Comparison of ENCODE assay signal across 19 cellular contexts in genomic region chr19:6032827-6033226, GRCh38.
"Had no signal": no experiment of that assay in that cellular context is flagged by ENCODE, and none has a peak within 500 bp of the region (broad histone marks: within the 10 kb centered on the region; RNA-seq: fewer than 3 reads in every experiment).

No MANE protein-coding gene starts in this region.

- H3K27me3 ChIP-seq: gastrocnemius medialis, right lobe of liver, spleen had no signal

- H3K27ac ChIP-seq: gastrocnemius medialis, psoas muscle, right lobe of liver, spleen had no signal

- H3K4me3 ChIP-seq: gastrocnemius medialis, mucosa of descending colon, psoas muscle, right lobe of liver, spleen had no signal

- ATAC-seq: activated T-cell treated with anti-CD3 and anti-CD28 coated beads, Interleukin-2, amount 50 U/mL, for 4 hours; gastrocnemius medialis; mucosa of descending colon; naive thymus-derived CD8-positive, alpha-beta T cell; psoas muscle; right lobe of liver had no signal

- H3K9me3 Mint-ChIP-seq: activated T-cell treated with anti-CD3 and anti-CD28 coated beads, Interleukin-2, amount 50 U/mL, for 4 hours; naive thymus-derived CD8-positive, alpha-beta T cell had no signal

- H3K36me3 ChIP-seq: gastrocnemius medialis, right lobe of liver had no signal

- H3K27me3 Mint-ChIP-seq: activated naive CD8-positive, alpha-beta T cell treated with anti-CD3 and anti-CD28 coated beads, Interleukin-2, amount 10 ng/mL, durations not matched to agents 7 days and 5 days; naive thymus-derived CD8-positive, alpha-beta T cell had no signal

- DNase-seq: activated CD4-positive, alpha-beta T cell treated with anti-CD3 and anti-CD28 coated beads for 48 hours; activated gamma-delta T cell; activated naive CD8-positive, alpha-beta T cell treated with anti-CD3 and anti-CD28 coated beads, Interleukin-2, amount 10 ng/mL, durations not matched to agents 7 days and 5 days; activated T-cell treated with anti-CD3 and anti-CD28 coated beads, Interleukin-2, amount 50 U/mL, for 4 hours; anterior cingulate cortex; effector CD4-positive, alpha-beta T cell; gastrocnemius medialis; mammary epithelial cell; mucosa of descending colon; naive thymus-derived CD8-positive, alpha-beta T cell; occipital lobe; psoas muscle; spleen; stimulated activated CD4-positive, alpha-beta T cell treated with anti-CD3 and anti-CD28 coated beads, Interleukin-1b, Interleukin-23, amount 100 ng/mL, for 48 hours; stimulated activated naive CD4-positive, alpha-beta T cell; substantia nigra; T-helper 1 cell; trophoblast cell had no signal

- H3K4me1 ChIP-seq: gastrocnemius medialis, psoas muscle, right lobe of liver, spleen had no signal

- H3K4me3 Mint-ChIP-seq: activated naive CD8-positive, alpha-beta T cell treated with anti-CD3 and anti-CD28 coated beads, Interleukin-2, amount 10 ng/mL, durations not matched to agents 7 days and 5 days; activated T-cell treated with anti-CD3 and anti-CD28 coated beads, Interleukin-2, amount 50 U/mL, for 4 hours; naive thymus-derived CD8-positive, alpha-beta T cell had no signal

- H3K4me1 Mint-ChIP-seq: activated naive CD8-positive, alpha-beta T cell treated with anti-CD3 and anti-CD28 coated beads, Interleukin-2, amount 10 ng/mL, durations not matched to agents 7 days and 5 days; naive thymus-derived CD8-positive, alpha-beta T cell had no signal

- H3K27ac Mint-ChIP-seq: activated naive CD8-positive, alpha-beta T cell treated with anti-CD3 and anti-CD28 coated beads, Interleukin-2, amount 10 ng/mL, durations not matched to agents 7 days and 5 days; naive thymus-derived CD8-positive, alpha-beta T cell had no signal

- H3K9me3 ChIP-seq: gastrocnemius medialis, mucosa of descending colon, psoas muscle, right lobe of liver, spleen had no signal
